ENCODE assay signal across 8 cellular contexts in genomic region chr2:10493636-10494281, GRCh38. TPM values are rescaled to one million over a fixed set of nuclear protein-coding genes. Genes with fewer than 3 reads are reported as not detected.
DNase-seq lines count a peak whose midpoint lies in the region; ATAC-seq, FAIRE-seq and TF ChIP-seq lines count a peak whose summit lies in the region.

No MANE protein-coding gene starts in this region.

- H3K27me3 Mint-ChIP-seq in T-helper 17 cell (peaks cover 15% of the 10 kb centered on the region), astrocyte (ENCODE audit: low read depth, unreplicated experiment) (peaks cover 31% of the 10 kb centered on the region)

- DNase-seq in NCI-H526 treated with DMSO at 0.1 percent for 48 hours (lab: John Stamatoyannopoulos, UW): peak; percentile 63
- no peak for DNase-seq in NCI-H526 (lab: John Stamatoyannopoulos, UW)
- peak; percentile 56 to 75 (median 67) for DNase-seq in T-helper 17 cell
- DNase-seq in astrocyte (ENCODE audit: low read depth): peak; percentile 87
- DNase-seq in osteoblast (ENCODE audit: insufficient read length, low spot score, missing footprints): peak; percentile 95
- no peak for DNase-seq in SJCRH30
- no peak for DNase-seq in KG1 (lab: John Stamatoyannopoulos, UW)

- H3K27ac ChIP-seq in astrocyte (ENCODE audit: low read depth, low read length) (no peak overlapping the region), osteoblast (ENCODE audit: low read depth, low read length) (peak overlapping the region; percentile 39), SJCRH30 (no peak overlapping the region)

- H3K9me3 ChIP-seq in T-helper 17 cell (ENCODE audit: control insufficient read depth, low read length, poor library complexity, severe bottlenecking) (no peaks in the 10 kb centered on the region), astrocyte (ENCODE audit: insufficient read depth, low read depth, low read length) (no peaks in the 10 kb centered on the region), osteoblast (ENCODE audit: low read depth, low read length) (no peaks in the 10 kb centered on the region), SJCRH30 (replicated peaks) (no peaks in the 10 kb centered on the region; the same call in 1 of the 2 replicates)

- H3K9ac ChIP-seq in astrocyte (ENCODE audit: low read length): peak overlapping the region; percentile 38

- peak overlapping the region; percentile 4 for H3K4me3 ChIP-seq in astrocyte (ENCODE audit: insufficient read depth, low read depth, low read length)
- no peak overlapping the region for H3K4me3 ChIP-seq in osteoblast (ENCODE audit: insufficient read depth, low read length)
- H3K4me3 ChIP-seq in SJCRH30: no peak overlapping the region

- H3K27me3 ChIP-seq in astrocyte (ENCODE audit: insufficient read depth, low read length): no peaks in the 10 kb centered on the region
- H3K27me3 ChIP-seq in osteoblast (ENCODE audit: insufficient read depth, low read length): peaks cover 12% of the 10 kb centered on the region
- H3K27me3 ChIP-seq in SJCRH30: peaks cover 14% of the 10 kb centered on the region; the same call in 1 of the 2 replicates

- H3K4me1 Mint-ChIP-seq in T-helper 17 cell (peaks cover 24% of the 10 kb centered on the region), astrocyte (ENCODE audit: low read depth, unreplicated experiment) (peaks cover 12% of the 10 kb centered on the region)

- H3K36me3 ChIP-seq in astrocyte (ENCODE audit: insufficient read depth, low read length) (no peaks in the 10 kb centered on the region), osteoblast (ENCODE audit: insufficient read depth, low read length) (no peaks in the 10 kb centered on the region), SJCRH30 (no peaks in the 10 kb centered on the region)

- peaks cover 15% of the 10 kb centered on the region for H3K9me3 Mint-ChIP-seq in astrocyte (ENCODE audit: unreplicated experiment)

- H3K4me2 ChIP-seq in astrocyte (ENCODE audit: low read length) (peak overlapping the region; percentile 59), osteoblast (ENCODE audit: insufficient read depth, low read length) (peak overlapping the region; percentile 1)

- ATAC-seq in HG03354 (IDR thresholded peaks at IDR 0.05; ENCODE audit: poor library complexity, severe bottlenecking, unreplicated experiment): peak; percentile 97
- peak; percentile 97 for ATAC-seq in T-helper 17 cell

- peak overlapping the region; percentile 70 for H3K4me3 Mint-ChIP-seq in T-helper 17 cell
- no peak overlapping the region for H3K4me3 Mint-ChIP-seq in astrocyte (ENCODE audit: unreplicated experiment)

- H4K20me1 ChIP-seq in astrocyte (ENCODE audit: insufficient read depth, low read length) (no peaks in the 10 kb centered on the region), osteoblast (ENCODE audit: insufficient read depth, low read length) (no peaks in the 10 kb centered on the region)

- no peak for FAIRE-seq in astrocyte (lab: Jason Lieb, UNC)

- TF ChIP-seq CTCF in astrocyte (IDR thresholded peaks at IDR 0.05; ENCODE audit: insufficient read depth, low read depth, low read length) (no peak), osteoblast (IDR thresholded peaks at IDR 0.05; ENCODE audit: extremely low read depth, low read depth, low read length) (no peak)

- H3K27ac Mint-ChIP-seq in T-helper 17 cell (peak overlapping the region; percentile 82), astrocyte (ENCODE audit: unreplicated experiment) (no peak overlapping the region)

- H2AFZ ChIP-seq in astrocyte (ENCODE audit: low read depth, low read length) (no peak overlapping the region), osteoblast (ENCODE audit: low read length) (no peak overlapping the region)

- no peaks in the 10 kb centered on the region for H3K79me2 ChIP-seq in astrocyte (ENCODE audit: insufficient read depth, low read length)
- no peaks in the 10 kb centered on the region for H3K79me2 ChIP-seq in osteoblast (ENCODE audit: insufficient read depth, low read length)

- H3K4me1 ChIP-seq in astrocyte (ENCODE audit: insufficient read depth, low read length): peaks cover 18% of the 10 kb centered on the region
- peaks cover 18% of the 10 kb centered on the region for H3K4me1 ChIP-seq in osteoblast (ENCODE audit: insufficient read depth, low read length)
- H3K4me1 ChIP-seq in SJCRH30: peaks cover 27% of the 10 kb centered on the region

- H3K36me3 Mint-ChIP-seq in T-helper 17 cell (ENCODE audit: low read depth) (peaks cover 3% of the 10 kb centered on the region), astrocyte (ENCODE audit: low read depth, unreplicated experiment) (peaks cover 4% of the 10 kb centered on the region)

RNA-seq across cellular contexts. Expression of gene ODC1, which starts 45.6 kb away (rescaled TPM):
- 100 to 1,000 TPM; 118 to 149 TPM for total RNA-seq in T-helper 17 cell
- total RNA-seq in astrocyte: 85.3 and 119 TPM in 2 replicates
- 106 and 109 TPM in 2 replicates for total RNA-seq in osteoblast
- 362 and 380 TPM in 2 replicates for total RNA-seq in SJCRH30 (2014; rRNA removed; shearing (Covaris generic))

Comparison
In these comparisons a context has a peak if more than half of its experiments do, and no peak if none do; other contexts are left out.
1. DNase-seq: peak in NCI-H526 treated with DMSO at 0.1 percent for 48 hours (single experiment), T-helper 17 cell (3 of 3), astrocyte (single experiment) and osteoblast (single experiment); none in NCI-H526 (0 of 2), SJCRH30 (0 of 2) and KG1 (single experiment).